Comparison of ENCODE assay signal across 1 cellular context in the genomic region with DNA sequence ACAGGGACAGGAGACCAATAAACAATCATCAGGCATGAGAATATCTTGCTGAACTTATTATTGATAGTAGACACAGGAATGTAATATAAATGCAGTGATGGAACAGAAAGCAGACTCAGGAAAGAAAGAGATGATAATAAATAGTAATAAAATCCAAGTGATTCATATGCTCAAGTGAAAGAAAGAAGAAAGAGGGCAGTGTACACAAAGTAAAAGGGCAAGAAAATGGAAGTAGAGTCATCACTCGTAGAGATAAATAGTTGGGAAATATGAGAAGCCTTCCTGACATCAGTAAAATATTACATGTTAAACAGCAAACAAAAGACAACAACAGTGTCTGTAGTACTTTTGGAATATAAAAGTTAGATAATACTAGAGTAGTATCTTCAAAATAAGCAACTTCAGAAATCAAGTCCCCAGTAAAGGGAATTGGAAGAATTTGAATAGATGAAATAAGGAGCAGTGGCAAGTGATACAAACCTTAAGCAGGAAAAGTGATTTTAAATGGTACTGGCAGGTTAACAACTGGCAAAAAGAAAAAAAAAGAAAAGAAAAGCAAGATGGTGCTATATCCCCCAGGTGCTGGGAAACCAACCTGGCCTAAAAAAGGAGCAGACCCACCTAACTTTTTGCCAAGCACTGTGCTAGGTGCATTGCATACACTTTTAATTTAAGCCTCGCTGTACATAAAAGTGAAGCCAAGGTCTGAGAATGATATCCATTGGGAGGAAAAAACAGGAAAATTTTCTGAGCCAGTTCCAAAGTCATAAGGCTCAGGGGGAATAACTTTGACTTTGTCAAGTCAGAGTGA.
TF ChIP-seq lines count a peak whose summit lies in the region.

No MANE protein-coding gene starts in this region.

TF ChIP-seq in A549, 52 proteins besides CTCF, POLR2A, EP300 and RAD21 (continued from another document):
- TF ChIP-seq, protein P1, sequence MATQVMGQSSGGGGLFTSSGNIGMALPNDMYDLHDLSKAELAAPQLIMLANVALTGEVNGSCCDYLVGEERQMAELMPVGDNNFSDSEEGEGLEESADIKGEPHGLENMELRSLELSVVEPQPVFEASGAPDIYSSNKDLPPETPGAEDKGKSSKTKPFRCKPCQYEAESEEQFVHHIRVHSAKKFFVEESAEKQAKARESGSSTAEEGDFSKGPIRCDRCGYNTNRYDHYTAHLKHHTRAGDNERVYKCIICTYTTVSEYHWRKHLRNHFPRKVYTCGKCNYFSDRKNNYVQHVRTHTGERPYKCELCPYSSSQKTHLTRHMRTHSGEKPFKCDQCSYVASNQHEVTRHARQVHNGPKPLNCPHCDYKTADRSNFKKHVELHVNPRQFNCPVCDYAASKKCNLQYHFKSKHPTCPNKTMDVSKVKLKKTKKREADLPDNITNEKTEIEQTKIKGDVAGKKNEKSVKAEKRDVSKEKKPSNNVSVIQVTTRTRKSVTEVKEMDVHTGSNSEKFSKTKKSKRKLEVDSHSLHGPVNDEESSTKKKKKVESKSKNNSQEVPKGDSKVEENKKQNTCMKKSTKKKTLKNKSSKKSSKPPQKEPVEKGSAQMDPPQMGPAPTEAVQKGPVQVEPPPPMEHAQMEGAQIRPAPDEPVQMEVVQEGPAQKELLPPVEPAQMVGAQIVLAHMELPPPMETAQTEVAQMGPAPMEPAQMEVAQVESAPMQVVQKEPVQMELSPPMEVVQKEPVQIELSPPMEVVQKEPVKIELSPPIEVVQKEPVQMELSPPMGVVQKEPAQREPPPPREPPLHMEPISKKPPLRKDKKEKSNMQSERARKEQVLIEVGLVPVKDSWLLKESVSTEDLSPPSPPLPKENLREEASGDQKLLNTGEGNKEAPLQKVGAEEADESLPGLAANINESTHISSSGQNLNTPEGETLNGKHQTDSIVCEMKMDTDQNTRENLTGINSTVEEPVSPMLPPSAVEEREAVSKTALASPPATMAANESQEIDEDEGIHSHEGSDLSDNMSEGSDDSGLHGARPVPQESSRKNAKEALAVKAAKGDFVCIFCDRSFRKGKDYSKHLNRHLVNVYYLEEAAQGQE (IDR thresholded peaks at IDR 0.05), result no peak
- TF ChIP-seq, protein P2, sequence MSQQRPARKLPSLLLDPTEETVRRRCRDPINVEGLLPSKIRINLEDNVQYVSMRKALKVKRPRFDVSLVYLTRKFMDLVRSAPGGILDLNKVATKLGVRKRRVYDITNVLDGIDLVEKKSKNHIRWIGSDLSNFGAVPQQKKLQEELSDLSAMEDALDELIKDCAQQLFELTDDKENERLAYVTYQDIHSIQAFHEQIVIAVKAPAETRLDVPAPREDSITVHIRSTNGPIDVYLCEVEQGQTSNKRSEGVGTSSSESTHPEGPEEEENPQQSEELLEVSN (IDR thresholded peaks at IDR 0.05; ENCODE audit: borderline replicate concordance, low read depth), result no peak
TF ChIP-seq in A549: peak in this region for 5.
